ENCODE assay signal across 8 cellular contexts in genomic region chr3:177201707-177202397, GRCh38. TPM values are rescaled to one million over a fixed set of nuclear protein-coding genes. Genes with fewer than 3 reads are reported as not detected.
A peak's percentile ranks its signal among the peaks of the same experiment; 100 is the strongest.
DNase-seq lines count a peak whose midpoint lies in the region; ATAC-seq, FAIRE-seq and TF ChIP-seq lines count a peak whose summit lies in the region.

No MANE protein-coding gene starts in this region.

- TF ChIP-seq EP300 in tibial nerve (IDR thresholded peaks at IDR 0.05) = no peak

- TF ChIP-seq CTCF in bronchial epithelial cell (IDR thresholded peaks at IDR 0.05; ENCODE audit: insufficient read depth, low read length, severe bottlenecking) (no peak), tibial nerve (IDR thresholded peaks at IDR 0.05) (no peak)

- 70 to 72% methylated on average over 8 of the region's 8 CpGs for WGBS in tibial nerve, 2 donors

- TF ChIP-seq POLR2A in tibial nerve (IDR thresholded peaks at IDR 0.05) = no peak

- in situ Hi-C loops in SK-MEL-5 (cut with HindIII; ENCODE audit: low pct_unique_long_range_greater_than_20kb, low sequenced_read_pairs) (no loop called here), ACHN (cut with HindIII; ENCODE audit: low pct_ligation_motif_present, low pct_unique_long_range_greater_than_20kb, low sequenced_read_pairs) (no loop called here)

- FAIRE-seq in bronchial epithelial cell (lab: Jason Lieb, UNC) = no peak

- H3K36me3 Mint-ChIP-seq in stimulated activated memory B cell treated with anti-CD40 and anti-IgM and Interleukin-4, amounts not matched to agents 10 μg/mL and 1 μg/mL and 100 μg/mL, for 72 hours = no peaks in the 10 kb centered on the region

- peak overlapping the region; percentile 52 for H3K4me3 Mint-ChIP-seq in stimulated activated memory B cell treated with anti-CD40 and anti-IgM and Interleukin-4, amounts not matched to agents 10 μg/mL and 1 μg/mL and 100 μg/mL, for 72 hours

- peaks cover 28% of the 10 kb centered on the region for H3K4me1 Mint-ChIP-seq in stimulated activated memory B cell treated with anti-CD40 and anti-IgM and Interleukin-4, amounts not matched to agents 10 μg/mL and 1 μg/mL and 100 μg/mL, for 72 hours

- no peaks in the 10 kb centered on the region for H3K27me3 ChIP-seq in bronchial epithelial cell (ENCODE audit: control insufficient read depth, insufficient read depth, low read length)
- H3K27me3 ChIP-seq in tibial nerve = no peaks in the 10 kb centered on the region

- H3K27ac Mint-ChIP-seq in stimulated activated memory B cell treated with anti-CD40 and anti-IgM and Interleukin-4, amounts not matched to agents 10 μg/mL and 1 μg/mL and 100 μg/mL, for 72 hours = peak overlapping the region; percentile 71

- peaks cover 0 to 12% (median 0%) of the 10 kb centered on the region in 4 donors for H3K4me1 ChIP-seq in tibial nerve

- ATAC-seq in GM18870 (IDR thresholded peaks at IDR 0.05; ENCODE audit: unreplicated experiment) (peak; percentile 95), HG02981 (IDR thresholded peaks at IDR 0.05; ENCODE audit: unreplicated experiment) (peak; percentile 78)
- peak; percentile 72 for ATAC-seq in stimulated activated memory B cell treated with anti-CD40 and anti-IgM and Interleukin-4, amounts not matched to agents 10 μg/mL and 1 μg/mL and 100 μg/mL, for 72 hours

- H3K27ac ChIP-seq in tibial nerve = peak overlapping the region in 1 of 4 donors; percentile 11

- DNase-seq in SK-MEL-5 (ENCODE audit: low read depth, low spot score) = peak; percentile 84
- peak; percentile 70 for DNase-seq in bronchial epithelial cell (ENCODE audit: low read depth)
- DNase-seq in tibial nerve (ENCODE audit: low spot score in 2 of 2) = no peak
- no peak for DNase-seq in NCI-H69 (lab: John Stamatoyannopoulos, UW)
- DNase-seq in ACHN = no peak

- peaks cover 0 to 9% (median 0%) of the 10 kb centered on the region in 4 donors for H3K9me3 ChIP-seq in tibial nerve

- no peaks in the 10 kb centered on the region for H3K36me3 ChIP-seq in bronchial epithelial cell (ENCODE audit: control insufficient read depth, insufficient read depth, low read length)
- no peaks in the 10 kb centered on the region for H3K36me3 ChIP-seq in tibial nerve

- H3K4me3 ChIP-seq in bronchial epithelial cell (ENCODE audit: low read depth, low read length) (no peak overlapping the region), tibial nerve (no peak overlapping the region)

- no peaks in the 10 kb centered on the region for H3K27me3 Mint-ChIP-seq in stimulated activated memory B cell treated with anti-CD40 and anti-IgM and Interleukin-4, amounts not matched to agents 10 μg/mL and 1 μg/mL and 100 μg/mL, for 72 hours

- H3K9me3 Mint-ChIP-seq in stimulated activated memory B cell treated with anti-CD40 and anti-IgM and Interleukin-4, amounts not matched to agents 10 μg/mL and 1 μg/mL and 100 μg/mL, for 72 hours = no peaks in the 10 kb centered on the region

RNA-seq across cellular contexts. Expression of gene TBL1XR1, which starts 4.6 kb away (rescaled TPM):
- total RNA-seq in SK-MEL-5 (2014; rRNA removed; shearing (Covaris generic)) = 87.3 and 95.8 TPM in 2 replicates
- polyA plus RNA-seq in SK-MEL-5 (2015; cell fraction: cytosol; rRNA removed) = 33.4 and 47.4 TPM in 2 replicates
- 59.5 and 74.6 TPM in 2 replicates for polyA plus RNA-seq in SK-MEL-5 (2015; cell fraction: nucleus; rRNA removed)
- total RNA-seq in bronchial epithelial cell (203 and 270 TPM in 2 replicates), tibial nerve (10 to 100 TPM; 57.1 to 66.3 (median 62.8) TPM)

Comparison
In these comparisons a context has a peak if more than half of its experiments do, and no peak if none do; other contexts are left out.
1. DNase-seq: peak in SK-MEL-5 (single experiment) and bronchial epithelial cell (single experiment); none in tibial nerve (0 of 2), NCI-H69 (single experiment) and ACHN (single experiment).
2. Peak in every context shown above with its lines, with median percentiles within 50 percentile points of each other: ATAC-seq.